Comparison of ENCODE assay signal across 15 cellular contexts in genomic region chr12:108477055-108477880, GRCh38.
"Had no signal": no experiment of that assay in that cellular context is flagged by ENCODE, and none has a peak within 500 bp of the region (broad histone marks: within the 10 kb centered on the region; RNA-seq: fewer than 3 reads in every experiment).

No MANE protein-coding gene starts in this region.

- H3K4me3 ChIP-seq: body of pancreas, psoas muscle, right lobe of liver, upper lobe of left lung had no signal

- DNase-seq: activated CD4-positive, alpha-beta T cell treated with anti-CD3 and anti-CD28 coated beads for 1 hour; activated CD8-positive, alpha-beta memory T cell treated with anti-CD3 and anti-CD28 coated beads, Interleukin-2, amount 50 U/mL, for 48 hours; activated CD8-positive, alpha-beta T cell treated with anti-CD3 and anti-CD28 coated beads for 36 hours; activated gamma-delta T cell; activated T-cell treated with anti-CD3 and anti-CD28 coated beads, Interleukin-2, amount 50 U/mL, for 72 hours; amygdala; body of pancreas; cortex of kidney; effector CD4-positive, alpha-beta T cell; foreskin fibroblast; hippocampal formation; psoas muscle; right lobe of liver; upper lobe of left lung had no signal

- H3K27ac ChIP-seq: body of pancreas, psoas muscle, right lobe of liver, upper lobe of left lung had no signal

- H3K27me3 ChIP-seq: body of pancreas, right lobe of liver, upper lobe of left lung had no signal

- H3K4me1 ChIP-seq: body of pancreas, psoas muscle, right lobe of liver, upper lobe of left lung had no signal

- H3K36me3 ChIP-seq: right lobe of liver, upper lobe of left lung had no signal

- H3K9me3 ChIP-seq: body of pancreas, psoas muscle, right lobe of liver, upper lobe of left lung had no signal

- ATAC-seq: activated CD8-positive, alpha-beta T cell treated with anti-CD3 and anti-CD28 coated beads for 36 hours; activated T-cell treated with anti-CD3 and anti-CD28 coated beads, Interleukin-2, amount 50 U/mL, for 72 hours; body of pancreas; left lobe of liver; psoas muscle; right lobe of liver had no signal
